In genomic region chr2:151394509-151394908, GRCh38 we compare ENCODE assay signal across 9 cellular contexts. TPM values are rescaled to one million over a fixed set of nuclear protein-coding genes. Genes with fewer than 3 reads are reported as not detected.
"Had no signal": no experiment of that assay in that cellular context is flagged by ENCODE, and none has a peak within 500 bp of the region (broad histone marks: within the 10 kb centered on the region; RNA-seq: fewer than 3 reads in every experiment).

No MANE protein-coding gene starts in this region.

- H3K27ac ChIP-seq: HL-60, KMS-11 had no signal

- ATAC-seq: HepG2 had no signal

- FAIRE-seq: HepG2, HTR-8/SVneo had no signal

- DNase-seq: IMR-90, KBM-7, KG1 had no signal

- H3K9ac ChIP-seq: KMS-11 had no signal

- H3K4me2 ChIP-seq: KMS-11 had no signal

RNA-seq across cellular contexts. Expression of gene TNFAIP6, which starts 37.1 kb away (rescaled TPM):
- total RNA-seq: HepG2, HT-29 had no signal
- polyA plus RNA-seq: HepG2, IgD-negative memory B cell had no signal
